Comparison of ENCODE assay signal across 10 cellular contexts in genomic region chr6:125835221-125835744, GRCh38. TPM values are rescaled to one million over a fixed set of nuclear protein-coding genes. Genes with fewer than 3 reads are reported as not detected.
DNase-seq lines count a peak whose midpoint lies in the region; ATAC-seq and TF ChIP-seq lines count a peak whose summit lies in the region.
"Had no signal": no experiment of that assay in that cellular context is flagged by ENCODE, and none has a peak within 500 bp of the region (broad histone marks: within the 10 kb centered on the region; RNA-seq: fewer than 3 reads in every experiment).

No MANE protein-coding gene starts in this region.

- TF ChIP-seq CTCF in NB4 (IDR thresholded peaks at IDR 0.05; ENCODE audit: low read depth, low read length), result no peak
- TF ChIP-seq CTCF in lung (IDR thresholded peaks at IDR 0.05; ENCODE audit: control extremely low read depth, extremely low read depth), result no peak
- no peak for TF ChIP-seq CTCF in upper lobe of left lung (IDR thresholded peaks at IDR 0.05)

- ATAC-seq in lung (ENCODE audit: insufficient read depth, low FRiP score) (peak; percentile 71), upper lobe of left lung (ENCODE audit: low FRiP score in 2 of 2) (peak; percentile 82 to 87), HG03175 (IDR thresholded peaks at IDR 0.05; ENCODE audit: unreplicated experiment) (no peak), HG02970 (IDR thresholded peaks at IDR 0.05; ENCODE audit: low FRiP score, unreplicated experiment) (no peak)

- 20 to 35% methylated on average over 2 of the region's 2 CpGs for WGBS in lung, 2 donors
- 41 to 56% methylated on average over 2 of the region's 2 CpGs for WGBS in upper lobe of left lung, 2 donors

- TF ChIP-seq POLR2A in NB4 (IDR thresholded peaks at IDR 0.05; ENCODE audit: extremely low read depth, insufficient read length) (no peak), upper lobe of left lung (IDR thresholded peaks at IDR 0.05) (no peak)

- no peak overlapping the region for H3K4me3 ChIP-seq in NB4 (ENCODE audit: low read depth, low read length)
- no peak overlapping the region for H3K4me3 ChIP-seq in lung
- no peak overlapping the region for H3K4me3 ChIP-seq in upper lobe of left lung

- DNase-seq in NB4 (ENCODE audit: low read depth), result peak; percentile 43
- DNase-seq in dermis blood vessel endothelial cell, result peak; percentile 85
- DNase-seq in lung (ENCODE audit: low spot score), result no peak
- DNase-seq in upper lobe of left lung, result peak in 1 of 2 donors; percentile 59
- DNase-seq in T-helper 1 cell, result no peak
- DNase-seq: activated T-cell treated with anti-CD3 and anti-CD28 coated beads, Interleukin-2, amount 50 U/mL, for 1 hour; naive B cell; NCI-H2081 treated with DMSO at 0.1 percent for 48 hours had no signal

- peak in 2 of 4 donors; percentile 64 to 81 for TF ChIP-seq EP300 in upper lobe of left lung (IDR thresholded peaks at IDR 0.05)

- H3K36me3 ChIP-seq in lung (ENCODE audit: control insufficient read depth in 2 of 2, insufficient read depth in 2 of 2, low read length in 2 of 2) (peaks cover 0 to 4% of the 10 kb centered on the region in 2 donors), upper lobe of left lung (no peaks in the 10 kb centered on the region)

- peaks cover 3 to 12% of the 10 kb centered on the region in 2 donors for H3K4me1 ChIP-seq in lung (ENCODE audit: control insufficient read depth in 2 of 2, insufficient read depth in 2 of 2, low read length in 2 of 2)
- H3K4me1 ChIP-seq in upper lobe of left lung, result peaks cover 16 to 29% (median 26%) of the 10 kb centered on the region in 4 donors

- H3K27me3 ChIP-seq in lung (ENCODE audit: control insufficient read depth, insufficient read depth) (no peaks in the 10 kb centered on the region), upper lobe of left lung (no peaks in the 10 kb centered on the region)

- H3K9me3 ChIP-seq in lung (ENCODE audit: control insufficient read depth in 2 of 2, insufficient read depth in 1 of 2, low read length in 1 of 2), result no peaks in the 10 kb centered on the region
- no peaks in the 10 kb centered on the region for H3K9me3 ChIP-seq in upper lobe of left lung

- H3K27ac ChIP-seq in lung (ENCODE audit: low read depth in 1 of 2, low read length in 1 of 2), result peak overlapping the region; percentile 55 to 85
- H3K27ac ChIP-seq in upper lobe of left lung, result peak overlapping the region; percentile 56 to 75 (median 66)

RNA-seq across cellular contexts. Expression of gene NCOA7, which starts 44.5 kb away (rescaled TPM):
- total RNA-seq in dermis blood vessel endothelial cell (71.6 and 111 TPM in 2 replicates), lung (10 to 100 TPM; 46.6 to 67.8 TPM), upper lobe of left lung (10 to 100 TPM; 33.5 to 75.6 (median 48.9) TPM)
- polyA plus RNA-seq in lung, result 10 to 100 TPM; 28.9 to 81.4 TPM

Comparison
In these comparisons a context has a peak if more than half of its experiments do, and no peak if none do; other contexts are left out.
1. DNase-seq: peak in NB4 (single experiment) and dermis blood vessel endothelial cell (single experiment); none in lung (single experiment) and T-helper 1 cell (0 of 5).
2. ATAC-seq: peak in lung (single experiment) and upper lobe of left lung (2 of 2); none in HG03175 (single experiment) and HG02970 (single experiment).